In the genomic region with DNA sequence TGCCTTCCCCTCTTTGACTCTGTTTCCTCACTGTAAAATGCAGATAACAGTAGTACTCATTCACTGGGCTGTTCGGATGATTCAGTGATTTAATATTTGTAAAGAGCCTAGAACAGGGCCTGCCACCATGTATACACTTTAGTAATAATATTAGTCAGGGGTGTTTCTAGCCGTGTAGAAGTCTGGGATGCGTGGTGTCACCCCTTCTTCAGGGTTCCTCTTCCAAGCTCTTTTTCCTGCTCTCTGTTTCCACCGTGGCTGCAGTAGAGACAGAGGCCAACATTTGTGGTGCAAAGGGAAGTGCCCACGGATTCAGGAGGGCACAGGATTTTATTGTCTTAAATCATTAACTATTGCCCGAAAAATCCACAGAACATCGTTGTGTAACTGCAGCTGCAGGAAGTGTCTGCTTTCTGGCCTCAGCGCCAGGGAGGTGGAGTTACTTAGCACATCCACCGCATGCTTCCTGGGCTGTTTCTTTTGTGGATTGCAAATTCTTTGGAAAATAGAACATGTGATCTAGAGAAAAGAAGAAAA, we compare ENCODE assay signal across 8 cellular contexts.
DNase-seq lines count a peak whose midpoint lies in the region; ATAC-seq and TF ChIP-seq lines count a peak whose summit lies in the region.

No MANE protein-coding gene starts in this region.

- TF ChIP-seq CTCF in AG04449 (IDR thresholded peaks at IDR 0.05; ENCODE audit: insufficient read depth, low read length, missing control alignments) (no peak), activated B cell treated with CpG ODN at 0.5 μM for 24 hours (IDR thresholded peaks at IDR 0.05) (no peak), stomach (IDR thresholded peaks at IDR 0.05) (no peak)

- POLR2A ChIA-PET in AG04449 (lab: Yijun Ruan, JAX) (interaction anchor here (0.6 to 1.2 kb wide), 4 partner anchors 16 to 62 kb away, joined by 3 to 5 read pairs (median 5); a partner anchor contains a TSS), activated B cell treated with CpG ODN at 0.5 μM for 24 hours (lab: Charles Lee) (interaction anchor here (0.7 to 2.4 kb wide), 7 partner anchors 12 to 62 kb away, joined by 3 to 10 read pairs (median 5); a partner anchor contains a TSS)

- H3K27ac Mint-ChIP-seq in activated B cell treated with CpG ODN at 0.5 μM for 24 hours = peak overlapping the region; percentile 64

- H3K36me3 ChIP-seq in iPS-20b (ENCODE audit: insufficient read depth, low read depth, low read length) (no peaks in the 10 kb centered on the region), stomach (no peaks in the 10 kb centered on the region)

- H3K9ac ChIP-seq in iPS-20b (ENCODE audit: low read depth, low read length) = 0 out of 2 replicates have a peak overlapping the region, but pooled peaks have one; percentile 25

- H3K27me3 ChIP-seq in iPS-20b (ENCODE audit: insufficient read depth, low read length) (no peaks in the 10 kb centered on the region), stomach (no peaks in the 10 kb centered on the region)

- peak overlapping the region; percentile 65 for H3K4me3 Mint-ChIP-seq in activated B cell treated with CpG ODN at 0.5 μM for 24 hours

- TF ChIP-seq EP300 in stomach (IDR thresholded peaks at IDR 0.05) = no peak

- H3K27ac ChIP-seq in iPS-20b (ENCODE audit: low read length) (no peak overlapping the region), stomach (peak overlapping the region; percentile 41 to 78 (median 66))

- DNase-seq in AG04449 (ENCODE audit: low read depth, low spot score) = no peak
- peak; percentile 92 for DNase-seq in HT-29 (ENCODE audit: low spot score)
- DNase-seq in activated B cell treated with CpG ODN at 0.5 μM for 24 hours = no peak
- peak; percentile 44 for DNase-seq in stomach
- no peak for DNase-seq in activated gamma-delta T cell treated with Interleukin-2 at 50 U/mL for 16 hours
- DNase-seq in stimulated activated CD4-positive, alpha-beta T cell treated with anti-CD3 and anti-CD28 coated beads, Interleukin-4, amount 100 ng/mL, for 24 hours = no peak

- H3K27me3 Mint-ChIP-seq in activated B cell treated with CpG ODN at 0.5 μM for 24 hours = no peaks in the 10 kb centered on the region

- CTCF ChIA-PET in AG04449 (lab: Yijun Ruan, JAX) = interaction anchor here (1.2 to 1.8 kb wide), 6 partner anchors 10 to 228 kb away, joined by 3 to 5 read pairs (median 4); no protein-coding TSS in a partner anchor
- CTCF ChIA-PET in activated B cell treated with CpG ODN at 0.5 μM for 24 hours (lab: Charles Lee) = interaction anchor here (1.3 kb wide), 1 partner anchor 66 kb away, joined by 3 read pairs; no protein-coding TSS in a partner anchor

- H3K4me1 Mint-ChIP-seq in activated B cell treated with CpG ODN at 0.5 μM for 24 hours = peaks cover 82% of the 10 kb centered on the region

- H3K4me3 ChIP-seq in AG04449 (ENCODE audit: low read depth, low read length) (peak overlapping the region; percentile 24), iPS-20b (ENCODE audit: low read length) (no peak overlapping the region), stomach (no peak overlapping the region)

- no peak for TF ChIP-seq POLR2A in stomach (IDR thresholded peaks at IDR 0.05)

- no peaks in the 10 kb centered on the region for H3K9me3 ChIP-seq in iPS-20b (ENCODE audit: insufficient read depth, low read depth, low read length)
- no peaks in the 10 kb centered on the region for H3K9me3 ChIP-seq in stomach

- ATAC-seq in activated B cell treated with CpG ODN at 0.5 μM for 24 hours (ENCODE audit: low read depth) (no peak), HG03175 (IDR thresholded peaks at IDR 0.05; ENCODE audit: unreplicated experiment) (no peak)

- intact Hi-C loops in activated B cell treated with CpG ODN at 0.5 μM for 24 hours (cut with micrococcal nuclease) (loop anchor here (2.0 kb wide), 2 partner anchors 14 to 36 kb away; no protein-coding TSS in a partner anchor), stomach (cut with DNase I; ENCODE audit: low total_unique reads) (no loop called here)

- H3K4me1 ChIP-seq in iPS-20b (ENCODE audit: insufficient read depth, low read length) (peaks cover 16% of the 10 kb centered on the region), stomach (peaks cover 24 to 97% (median 57%) of the 10 kb centered on the region in 4 donors)

- no peaks in the 10 kb centered on the region for H3K9me3 Mint-ChIP-seq in activated B cell treated with CpG ODN at 0.5 μM for 24 hours

- WGBS in stomach, 5 donors = 18 to 30% (median 23%) methylated on average over 9 of the region's 9 CpGs

- peaks cover 3% of the 10 kb centered on the region for H3K36me3 Mint-ChIP-seq in activated B cell treated with CpG ODN at 0.5 μM for 24 hours (ENCODE audit: low read depth)

Comparison
In these comparisons a context has a peak if more than half of its experiments do, and no peak if none do; other contexts are left out.
1. DNase-seq: peak in HT-29 (single experiment) and stomach (single experiment); none in AG04449 (single experiment), activated B cell treated with CpG ODN at 0.5 μM for 24 hours (single experiment), activated gamma-delta T cell treated with Interleukin-2 at 50 U/mL for 16 hours (single experiment) and stimulated activated CD4-positive, alpha-beta T cell treated with anti-CD3 and anti-CD28 coated beads, Interleukin-4, amount 100 ng/mL, for 24 hours (single experiment).